In genomic region chr4:140004580-140005314, GRCh38 we compare ENCODE assay signal across 9 cellular contexts.
DNase-seq lines count a peak whose midpoint lies in the region; ATAC-seq, FAIRE-seq and TF ChIP-seq lines count a peak whose summit lies in the region.
"Had no signal": no experiment of that assay in that cellular context is flagged by ENCODE, and none has a peak within 500 bp of the region (broad histone marks: within the 10 kb centered on the region; RNA-seq: fewer than 3 reads in every experiment).

No MANE protein-coding gene starts in this region.

- peak overlapping the region; percentile 43 for H3K9ac ChIP-seq in trophoblast cell (ENCODE audit: low read length)

- peak overlapping the region; percentile 63 for H3K4me2 ChIP-seq in trophoblast cell (ENCODE audit: low read length)

- H3K79me2 ChIP-seq in trophoblast cell (ENCODE audit: control insufficient read depth, insufficient read depth, low read length, poor library complexity): no peaks in the 10 kb centered on the region

- no peaks in the 10 kb centered on the region for H3K79me1 ChIP-seq in trophoblast cell (ENCODE audit: low read length)

- no peak overlapping the region for H4K12ac ChIP-seq in trophoblast cell (ENCODE audit: low read depth, low read length)

- no peaks in the 10 kb centered on the region for H3K36me3 ChIP-seq in RWPE2 (ENCODE audit: low read depth)
- H3K36me3 ChIP-seq in trophoblast cell (ENCODE audit: control insufficient read depth in 1 of 2, insufficient read depth in 2 of 2, low read length in 2 of 2): no peaks in the 10 kb centered on the region

- DNase-seq in ELF-1 (ENCODE audit: low read depth, low spot score) (peak; percentile 66), RWPE2 (ENCODE audit: low spot score) (no peak), glutamatergic neuron (peak; percentile 67), trophoblast cell (peak in 1 of 2 donors; percentile 51), Calu3 (no peak), middle frontal gyrus (ENCODE audit: extremely low spot score, low spot score) (no peak), GM12891 (ENCODE audit: insufficient read length, low spot score) (no peak)
- DNase-seq: activated naive CD8-positive, alpha-beta T cell treated with anti-CD3 and anti-CD28 coated beads, Interleukin-2, amount 10 ng/mL, durations not matched to agents 7 days and 5 days had no signal

- H3K18ac ChIP-seq in trophoblast cell (ENCODE audit: low read length): peak overlapping the region; percentile 3

- FAIRE-seq in GM12891 (lab: Jason Lieb, UNC): no peak

- no peaks in the 10 kb centered on the region for H3K27me3 ChIP-seq in RWPE2 (ENCODE audit: insufficient read depth, poor library complexity, severe bottlenecking)
- H3K27me3 ChIP-seq in trophoblast cell (ENCODE audit: insufficient read depth, low read length): no peaks in the 10 kb centered on the region

- H2BK120ac ChIP-seq in trophoblast cell (ENCODE audit: insufficient read depth, low read length, poor library complexity): peak overlapping the region; percentile 23

- CTCF ChIA-PET in Calu3 (lab: Charles Lee): interaction anchor here (0.7 kb wide), 1 partner anchor 270 kb away, joined by 3 read pairs; no protein-coding TSS in a partner anchor

- H3K4me3 Mint-ChIP-seq in glutamatergic neuron (ENCODE audit: unreplicated experiment) (peak overlapping the region; percentile 60), Calu3 (ENCODE audit: low read depth, unreplicated experiment) (no peak overlapping the region)
- H3K4me3 Mint-ChIP-seq: activated naive CD8-positive, alpha-beta T cell treated with anti-CD3 and anti-CD28 coated beads, Interleukin-2, amount 10 ng/mL, durations not matched to agents 7 days and 5 days had no signal

- no peak overlapping the region for H3K4ac ChIP-seq in trophoblast cell (ENCODE audit: low read depth, low read length)

- ATAC-seq in RWPE2 (ENCODE audit: low read depth) (peak; percentile 68), HG03439 (IDR thresholded peaks at IDR 0.05; ENCODE audit: unreplicated experiment) (no peak)

- H3K9me3 Mint-ChIP-seq in glutamatergic neuron (ENCODE audit: unreplicated experiment): peaks cover 6% of the 10 kb centered on the region
- H3K9me3 Mint-ChIP-seq in Calu3 (ENCODE audit: low read depth, unreplicated experiment): no peaks in the 10 kb centered on the region
- H3K9me3 Mint-ChIP-seq: activated naive CD8-positive, alpha-beta T cell treated with anti-CD3 and anti-CD28 coated beads, Interleukin-2, amount 10 ng/mL, durations not matched to agents 7 days and 5 days had no signal

- TF ChIP-seq CTCF in RWPE2 (IDR thresholded peaks at IDR 0.05; ENCODE audit: poor library complexity, severe bottlenecking) (no peak), glutamatergic neuron (IDR thresholded peaks at IDR 0.05; ENCODE audit: partially characterized antibody, unreplicated experiment) (no peak), Calu3 (IDR thresholded peaks at IDR 0.05; ENCODE audit: unreplicated experiment) (no peak)

- H3K27ac Mint-ChIP-seq in glutamatergic neuron (ENCODE audit: unreplicated experiment) (peak overlapping the region; percentile 97), Calu3 (ENCODE audit: unreplicated experiment) (no peak overlapping the region)
- H3K27ac Mint-ChIP-seq: activated naive CD8-positive, alpha-beta T cell treated with anti-CD3 and anti-CD28 coated beads, Interleukin-2, amount 10 ng/mL, durations not matched to agents 7 days and 5 days had no signal

- H3K23ac ChIP-seq in trophoblast cell (ENCODE audit: low read length): no peak overlapping the region

- intact Hi-C loops in Calu3 (cut with micrococcal nuclease; ENCODE audit: unreplicated experiment): no loop called here

- H4K91ac ChIP-seq in trophoblast cell (ENCODE audit: low read depth, low read length): no peak overlapping the region

- H3K36me3 Mint-ChIP-seq in glutamatergic neuron (ENCODE audit: unreplicated experiment): no peaks in the 10 kb centered on the region
- no peaks in the 10 kb centered on the region for H3K36me3 Mint-ChIP-seq in Calu3 (ENCODE audit: insufficient read depth, unreplicated experiment)

- no peak overlapping the region for H2AK5ac ChIP-seq in trophoblast cell (ENCODE audit: low read length)

- WGBS in trophoblast cell (ENCODE audit: extremely low coverage, insufficient coverage, insufficient read length): no CpG with 5 or more reads among the region's 15 CpGs

- H3K27me3 Mint-ChIP-seq in glutamatergic neuron (ENCODE audit: unreplicated experiment) (peaks cover 9% of the 10 kb centered on the region), Calu3 (ENCODE audit: unreplicated experiment) (no peaks in the 10 kb centered on the region)
- H3K27me3 Mint-ChIP-seq: activated naive CD8-positive, alpha-beta T cell treated with anti-CD3 and anti-CD28 coated beads, Interleukin-2, amount 10 ng/mL, durations not matched to agents 7 days and 5 days had no signal

- peaks cover 74% of the 10 kb centered on the region for H3K4me1 Mint-ChIP-seq in glutamatergic neuron (ENCODE audit: low read depth, unreplicated experiment)
- H3K4me1 Mint-ChIP-seq in Calu3 (ENCODE audit: low read depth, unreplicated experiment): no peaks in the 10 kb centered on the region
- H3K4me1 Mint-ChIP-seq: activated naive CD8-positive, alpha-beta T cell treated with anti-CD3 and anti-CD28 coated beads, Interleukin-2, amount 10 ng/mL, durations not matched to agents 7 days and 5 days had no signal

- H3K14ac ChIP-seq in trophoblast cell (ENCODE audit: low read length): no peak overlapping the region

- H2AFZ ChIP-seq in trophoblast cell (ENCODE audit: insufficient read depth, low read length, poor library complexity): peak overlapping the region; percentile 10

- H3K27ac ChIP-seq in RWPE2 (ENCODE audit: poor library complexity, severe bottlenecking) (no peak overlapping the region), trophoblast cell (ENCODE audit: low read depth, low read length) (no peak overlapping the region)

- H3K4me3 ChIP-seq in RWPE2 (ENCODE audit: severe bottlenecking): no peak overlapping the region
- peak overlapping the region; percentile 45 for H3K4me3 ChIP-seq in trophoblast cell (ENCODE audit: low read depth, low read length)

- no TSS peak for BruUV-seq in Calu3 (replicated peaks; lab: Mats Ljungman, UMichigan)

- no peak overlapping the region for H2BK5ac ChIP-seq in trophoblast cell (ENCODE audit: low read depth, low read length, poor library complexity)

- TF ChIP-seq POLR2A in GM12891 (IDR thresholded peaks at IDR 0.05; ENCODE audit: low read depth, low read length): no peak

- H2BK12ac ChIP-seq in trophoblast cell (ENCODE audit: low read length): no peak overlapping the region

- no peak overlapping the region for H4K8ac ChIP-seq in trophoblast cell (ENCODE audit: low read depth, low read length)

- H3K4me1 ChIP-seq in RWPE2 (ENCODE audit: insufficient read depth, poor library complexity, severe bottlenecking) (no peaks in the 10 kb centered on the region), trophoblast cell (ENCODE audit: control insufficient read depth in 1 of 2, insufficient read depth in 2 of 2, low read length in 2 of 2) (no peaks in the 10 kb centered on the region)

- H3K9me3 ChIP-seq in RWPE2 (ENCODE audit: severe bottlenecking): no peaks in the 10 kb centered on the region
- no peaks in the 10 kb centered on the region for H3K9me3 ChIP-seq in trophoblast cell (ENCODE audit: insufficient read depth, low read depth, low read length)

TF ChIP-seq in GM12891, 5 proteins besides CTCF, POLR2A, EP300 and RAD21:
- TF ChIP-seq PAX5 (IDR thresholded peaks at IDR 0.05; ENCODE audit: insufficient read depth, low read length, severe bottlenecking): no peak
- TF ChIP-seq POU2F2 (IDR thresholded peaks at IDR 0.05; ENCODE audit: low read depth, low read length): no peak
- no peak for TF ChIP-seq SPI1 (IDR thresholded peaks at IDR 0.05; ENCODE audit: low read depth, low read length)
- no peak for TF ChIP-seq POLR2AphosphoS5 (IDR thresholded peaks at IDR 0.05; ENCODE audit: low read depth, low read length)
- no peak for TF ChIP-seq TAF1 (IDR thresholded peaks at IDR 0.05; ENCODE audit: low read depth, low read length)

Comparison
In these comparisons a context has a peak if more than half of its experiments do, and no peak if none do; other contexts are left out.
1. DNase-seq: peak in ELF-1 (single experiment) and glutamatergic neuron (single experiment); none in RWPE2 (single experiment), Calu3 (single experiment), middle frontal gyrus (single experiment) and GM12891 (single experiment).